Comparison of ENCODE assay signal across 1 cellular context in genomic region chr1:34639701-34640100, GRCh38.
TF ChIP-seq lines count a peak whose summit lies in the region.

No MANE protein-coding gene starts in this region.

TF ChIP-seq in SK-N-SH treated with all-trans-retinoic acid at 6 μM for 48 hours, 23 proteins besides CTCF, POLR2A, EP300 and RAD21 (continued from another document):
- TF ChIP-seq TSHZ2 (CRISPR knock-in tag; IDR thresholded peaks at IDR 0.05) (no peak), ZNF565 (CRISPR knock-in tag; conservative IDR thresholded peaks at IDR 0.05; ENCODE audit: low read depth) (no peak)
